Comparison of ENCODE assay signal across 8 cellular contexts in genomic region chr1:218347316-218347712, GRCh38. TPM values are rescaled to one million over a fixed set of nuclear protein-coding genes. Genes with fewer than 3 reads are reported as not detected.
DNase-seq lines count a peak whose midpoint lies in the region; ATAC-seq and TF ChIP-seq lines count a peak whose summit lies in the region.

No MANE protein-coding gene starts in this region.

- H3K9me3 Mint-ChIP-seq in IgD-negative memory B cell (no peaks in the 10 kb centered on the region), naive B cell (no peaks in the 10 kb centered on the region)

- H3K36me3 Mint-ChIP-seq in IgD-negative memory B cell = no peaks in the 10 kb centered on the region
- no peaks in the 10 kb centered on the region for H3K36me3 Mint-ChIP-seq in naive B cell

- DNase-seq in AG09319 (ENCODE audit: extremely low read depth, low read depth) (no peak), epithelial cell of esophagus (ENCODE audit: low read depth) (peak; percentile 14), naive B cell (peak; percentile 17), middle frontal gyrus (ENCODE audit: extremely low spot score, low spot score) (no peak)
- no peak for DNase-seq in activated effector memory CD4-positive, alpha-beta T cell treated with Interleukin-2 at 50 U/mL for 16 hours

- peak; percentile 18; the same call in 1 of the 2 replicates for TF ChIP-seq CTCF in AG09319 (IDR thresholded peaks at IDR 0.05; ENCODE audit: low read depth, low read length)
- TF ChIP-seq CTCF in epithelial cell of esophagus (IDR thresholded peaks at IDR 0.05; ENCODE audit: insufficient read depth, low read depth, low read length, missing control alignments) = no peak

- H3K27me3 Mint-ChIP-seq in IgD-negative memory B cell (no peaks in the 10 kb centered on the region), naive B cell (no peaks in the 10 kb centered on the region)

- peaks cover 27 to 45% (median 36%) of the 10 kb centered on the region in 3 donors for H3K4me1 Mint-ChIP-seq in IgD-negative memory B cell
- H3K4me1 Mint-ChIP-seq in naive B cell = peaks cover 38 to 57% (median 49%) of the 10 kb centered on the region in 3 donors

- H3K4me3 ChIP-seq in epithelial cell of esophagus (ENCODE audit: low read length) = peak overlapping the region; percentile 62

- H3K27ac Mint-ChIP-seq in IgD-negative memory B cell (peak overlapping the region in 2 of 3 donors; percentile 82 to 96), naive B cell (peak overlapping the region in 3 of 6 donors; percentile 92 to 98 (median 97))

- ATAC-seq in naive B cell (ENCODE audit: low read depth in 2 of 2) = no peak
- no peak for ATAC-seq in HG03139 (IDR thresholded peaks at IDR 0.05; ENCODE audit: unreplicated experiment)
- no peak for ATAC-seq in HG03571 (IDR thresholded peaks at IDR 0.05; ENCODE audit: unreplicated experiment)

- H3K4me3 Mint-ChIP-seq in IgD-negative memory B cell (no peak overlapping the region), naive B cell (no peak overlapping the region)

RNA-seq across cellular contexts. Expression of gene TGFB2, which starts 2.2 kb away (rescaled TPM):
- 0.59 TPM for polyA plus RNA-seq in IgD-negative memory B cell
- polyA plus RNA-seq in naive B cell (ENCODE audit: low read depth in 6 of 6) = 1 to 10 TPM in 1 of 6 donors, under 1 TPM in 4, not detected in 1; 0.23 to 1.1 (median 0.43) TPM

Comparison
In these comparisons a context has a peak if more than half of its experiments do, and no peak if none do; other contexts are left out.
1. DNase-seq: peak in epithelial cell of esophagus (single experiment) and naive B cell (single experiment); none in AG09319 (single experiment), activated effector memory CD4-positive, alpha-beta T cell treated with Interleukin-2 at 50 U/mL for 16 hours (single experiment) and middle frontal gyrus (single experiment).